Comparison of ENCODE assay signal across 31 cellular contexts in genomic region chr21:21415741-21416140, GRCh38.
"Had no signal": no experiment of that assay in that cellular context is flagged by ENCODE, and none has a peak within 500 bp of the region (broad histone marks: within the 10 kb centered on the region; RNA-seq: fewer than 3 reads in every experiment).

No MANE protein-coding gene starts in this region.

- ATAC-seq: activated CD8-positive, alpha-beta memory T cell treated with anti-CD3 and anti-CD28 coated beads, Interleukin-2, amount 10 ng/mL, durations not matched to agents 7 days and 5 days; activated naive CD8-positive, alpha-beta T cell treated with anti-CD3 and anti-CD28 coated beads, Interleukin-2, amount 50 U/mL, for 24 hours; PC-3 had no signal

- DNase-seq: activated CD4-positive, alpha-beta memory T cell treated with anti-CD3 and anti-CD28 coated beads, Interleukin-2, amount 10 ng/mL, durations not matched to agents 7 days and 5 days; activated CD4-positive, alpha-beta T cell treated with anti-CD3 and anti-CD28 coated beads for 1 hour; activated CD4-positive, alpha-beta T cell treated with anti-CD3 and anti-CD28 coated beads for 48 hours; activated CD4-positive, CD25-positive, alpha-beta regulatory T cell; activated CD8-positive, alpha-beta memory T cell treated with anti-CD3 and anti-CD28 coated beads for 24 hours; activated CD8-positive, alpha-beta memory T cell treated with anti-CD3 and anti-CD28 coated beads, Interleukin-2, amount 10 ng/mL, durations not matched to agents 7 days and 5 days; activated CD8-positive, alpha-beta memory T cell treated with anti-CD3 and anti-CD28 coated beads, Interleukin-2, amount 50 U/mL, for 48 hours; activated effector memory CD4-positive, alpha-beta T cell treated with Interleukin-2 at 50 U/mL for 16 hours; activated naive CD4-positive, alpha-beta T cell treated with anti-CD3 and anti-CD28 coated beads, Interleukin-2, amount 10 ng/mL, durations not matched to agents 7 days and 5 days; activated naive CD8-positive, alpha-beta T cell treated with anti-CD3 and anti-CD28 coated beads, Interleukin-2, amount 50 U/mL, for 24 hours; activated T-cell treated with anti-CD3 and anti-CD28 coated beads, Interleukin-2, amount 50 U/mL, for 48 hours; amniotic stem cell; aorta; Karpas-422; KBM-7; NCI-H1048; NCI-H1105 treated with DMSO at 0.1 percent for 48 hours; NCI-H1436; NCI-H1694; NCI-H1930; NCI-H2081 treated with DMSO at 0.1 percent for 48 hours; NCI-H345; NCI-H524 treated with DMSO at 0.1 percent for 48 hours; NCI-H748 treated with DMSO at 0.1 percent for 48 hours; NK-92 treated with Interleukin-12 subunit alpha and Interleukin-12 subunit beta, amount 100 ng/mL, for 24 hours; PC-3; Peyer's patch; RPMI8226; SW 1271; T1000; WERI-Rb-1 had no signal

- H3K4me3 ChIP-seq: Peyer's patch had no signal
